In the genomic region with DNA sequence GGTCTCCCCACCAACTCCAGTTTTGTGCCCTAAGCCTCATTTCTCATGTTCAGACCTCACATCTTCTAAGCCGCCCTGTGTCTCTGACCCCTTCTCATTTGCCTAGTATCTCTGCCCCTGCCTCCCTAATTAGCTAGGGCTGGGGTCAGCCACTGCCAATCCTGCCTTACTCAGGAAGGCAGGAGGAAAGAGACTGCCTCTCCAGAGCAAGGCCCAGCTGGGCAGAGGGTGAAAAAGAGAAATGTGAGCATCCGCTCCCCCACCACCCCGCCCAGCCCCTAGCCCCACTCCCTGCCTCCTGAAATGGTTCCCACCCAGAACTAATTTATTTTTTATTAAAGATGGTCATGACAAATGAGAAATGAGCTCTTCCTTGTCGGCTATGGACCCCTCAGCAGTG, we compare ENCODE assay signal across 1 cellular context.
TF ChIP-seq lines count a peak whose summit lies in the region.

No MANE protein-coding gene starts in this region.

TF ChIP-seq in IMR-90, 13 proteins besides CTCF, POLR2A, EP300 and RAD21 (continued from another document):
- TF ChIP-seq SMC3 (IDR thresholded peaks at IDR 0.05; ENCODE audit: low read depth, low read length), result no peak
- TF ChIP-seq, protein P1, sequence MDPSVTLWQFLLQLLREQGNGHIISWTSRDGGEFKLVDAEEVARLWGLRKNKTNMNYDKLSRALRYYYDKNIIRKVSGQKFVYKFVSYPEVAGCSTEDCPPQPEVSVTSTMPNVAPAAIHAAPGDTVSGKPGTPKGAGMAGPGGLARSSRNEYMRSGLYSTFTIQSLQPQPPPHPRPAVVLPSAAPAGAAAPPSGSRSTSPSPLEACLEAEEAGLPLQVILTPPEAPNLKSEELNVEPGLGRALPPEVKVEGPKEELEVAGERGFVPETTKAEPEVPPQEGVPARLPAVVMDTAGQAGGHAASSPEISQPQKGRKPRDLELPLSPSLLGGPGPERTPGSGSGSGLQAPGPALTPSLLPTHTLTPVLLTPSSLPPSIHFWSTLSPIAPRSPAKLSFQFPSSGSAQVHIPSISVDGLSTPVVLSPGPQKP (IDR thresholded peaks at IDR 0.05; ENCODE audit: borderline replicate concordance, low read depth, low read length), result no peak
- TF ChIP-seq BHLHE40 (IDR thresholded peaks at IDR 0.05; ENCODE audit: low read depth, low read length), result no peak
- no peak for TF ChIP-seq NFE2L2 (IDR thresholded peaks at IDR 0.05; ENCODE audit: low read depth, low read length)
- TF ChIP-seq MXI1 (IDR thresholded peaks at IDR 0.05; ENCODE audit: borderline replicate concordance, low read depth, low read length), result no peak
- TF ChIP-seq FOS (IDR thresholded peaks at IDR 0.05; ENCODE audit: low read depth, low read length), result no peak
- no peak for TF ChIP-seq CHD1 (IDR thresholded peaks at IDR 0.05; ENCODE audit: low read depth, low read length)
- TF ChIP-seq MAZ (IDR thresholded peaks at IDR 0.05; ENCODE audit: borderline replicate concordance, low read depth, low read length), result no peak
- no peak for TF ChIP-seq CEBPB (IDR thresholded peaks at IDR 0.05; ENCODE audit: low read depth, low read length)
- no peak for TF ChIP-seq RCOR1 (IDR thresholded peaks at IDR 0.05; ENCODE audit: insufficient replicate concordance, low read length)
- TF ChIP-seq RFX5 (IDR thresholded peaks at IDR 0.05; ENCODE audit: low read depth, low read length), result no peak
- TF ChIP-seq, protein P2, sequence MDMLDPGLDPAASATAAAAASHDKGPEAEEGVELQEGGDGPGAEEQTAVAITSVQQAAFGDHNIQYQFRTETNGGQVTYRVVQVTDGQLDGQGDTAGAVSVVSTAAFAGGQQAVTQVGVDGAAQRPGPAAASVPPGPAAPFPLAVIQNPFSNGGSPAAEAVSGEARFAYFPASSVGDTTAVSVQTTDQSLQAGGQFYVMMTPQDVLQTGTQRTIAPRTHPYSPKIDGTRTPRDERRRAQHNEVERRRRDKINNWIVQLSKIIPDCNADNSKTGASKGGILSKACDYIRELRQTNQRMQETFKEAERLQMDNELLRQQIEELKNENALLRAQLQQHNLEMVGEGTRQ (IDR thresholded peaks at IDR 0.05; ENCODE audit: low read depth, low read length), result no peak
